In genomic region chr16:72840591-72841381, GRCh38 we compare ENCODE assay signal across 18 cellular contexts.
DNase-seq lines count a peak whose midpoint lies in the region; ATAC-seq and TF ChIP-seq lines count a peak whose summit lies in the region.
"Had no signal": no experiment of that assay in that cellular context is flagged by ENCODE, and none has a peak within 500 bp of the region (broad histone marks: within the 10 kb centered on the region; RNA-seq: fewer than 3 reads in every experiment).

No MANE protein-coding gene starts in this region.

- H3K36me3 Mint-ChIP-seq in memory B cell: no peaks in the 10 kb centered on the region

- no peaks in the 10 kb centered on the region for H3K27me3 ChIP-seq in IMR-90 (ENCODE audit: control insufficient read depth, insufficient read depth, low read length)
- H3K27me3 ChIP-seq in upper lobe of right lung: no peaks in the 10 kb centered on the region
- H3K27me3 ChIP-seq: BLaER1, pancreas, SJSA1 had no signal

- H2BK15ac ChIP-seq in IMR-90 (ENCODE audit: low read depth, low read length): no peak overlapping the region

- 67% methylated on average over 3 of the region's 11 CpGs; no CpG with 5 or more reads in 1 of the 2 experiments for WGBS in IMR-90 (ENCODE audit: extremely low coverage in 2 of 2, insufficient read length in 1 of 2), 2 experiments

- no peak for TF ChIP-seq POLR2A in IMR-90 (IDR thresholded peaks at IDR 0.05; ENCODE audit: low read depth, low read length)

- POLR2A ChIA-PET in IMR-90 (lab: Charles Lee; ENCODE audit: unreplicated experiment): no interaction called here

- peaks cover 10% of the 10 kb centered on the region; the same call in 1 of the 2 replicates for H3K9me1 ChIP-seq in IMR-90 (ENCODE audit: insufficient read depth, low read length)

- peaks cover 24 to 58% of the 10 kb centered on the region in 2 experiments; a peak in 3 of 4 replicates for H3K79me1 ChIP-seq in IMR-90 (ENCODE audit: low read depth in 1 of 2, low read length in 2 of 2)

- CTCF ChIA-PET in IMR-90 (lab: Yijun Ruan, JAX): interaction anchor here (0.7 kb wide), 1 partner anchor 8 kb away, joined by 9 read pairs; no protein-coding TSS in a partner anchor

- peak; percentile 36 for ATAC-seq in IMR-90 (ENCODE audit: low read depth)
- ATAC-seq in memory B cell (ENCODE audit: low read depth): peak; percentile 32
- ATAC-seq in upper lobe of right lung: peak; percentile 49
- no peak for ATAC-seq in left lobe of liver
- no peak for ATAC-seq in HG03196 (IDR thresholded peaks at IDR 0.05; ENCODE audit: unreplicated experiment)

- no peak overlapping the region for H2BK120ac ChIP-seq in IMR-90 (ENCODE audit: low read depth, low read length)

- H3K18ac ChIP-seq in IMR-90 (ENCODE audit: low read depth, low read length): no peak overlapping the region

- 0 out of 2 replicates have a peak overlapping the region, but pooled peaks have one; percentile 10 for H3K23ac ChIP-seq in IMR-90 (ENCODE audit: low read depth, low read length)

- H3K14ac ChIP-seq in IMR-90 (replicated peaks; ENCODE audit: low read depth, low read length): no peak overlapping the region

- TF ChIP-seq RAD21 in IMR-90 (IDR thresholded peaks at IDR 0.05; ENCODE audit: low read length): no peak

- dilution Hi-C loops in IMR-90 (cut with HindIII; ENCODE audit: low sequenced_read_pairs, unreplicated experiment): no loop called here

- H4K5ac ChIP-seq in IMR-90 (ENCODE audit: low read depth, low read length): no peak overlapping the region

- no peak overlapping the region for H2BK20ac ChIP-seq in IMR-90 (ENCODE audit: low read depth, low read length)

- peaks cover 16% of the 10 kb centered on the region for H3K4me1 Mint-ChIP-seq in memory B cell

- H4K8ac ChIP-seq in IMR-90 (ENCODE audit: low read depth in 2 of 2, low read length in 2 of 2): no peak overlapping the region

- no TSS peak for BruUV-seq in IMR-90 (replicated peaks; lab: Mats Ljungman, UMichigan)

- no peak overlapping the region for H3K4me3 Mint-ChIP-seq in memory B cell

- no peak overlapping the region for H3K9ac ChIP-seq in IMR-90 (ENCODE audit: low read depth, low read length)
- H3K9ac ChIP-seq: BLaER1 had no signal

- in situ Hi-C loops in IMR-90 (cut with MboI; ENCODE audit: low sequenced_read_pairs): loop anchor here (10.0 kb wide), 1 partner anchor 214 kb away; no protein-coding TSS in a partner anchor

- H3K27ac Mint-ChIP-seq in memory B cell: no peak overlapping the region

- H2AFZ ChIP-seq in IMR-90 (replicated peaks; ENCODE audit: low read length, poor library complexity): no peak overlapping the region

- H2AK9ac ChIP-seq in IMR-90 (replicated peaks; ENCODE audit: low read depth, low read length, poor library complexity): no peak overlapping the region

- no peaks in the 10 kb centered on the region for H3K9me3 Mint-ChIP-seq in memory B cell

- H3K4me1 ChIP-seq in IMR-90 (ENCODE audit: control insufficient read depth, insufficient read depth, low read length) (peaks cover 16% of the 10 kb centered on the region), upper lobe of right lung (peaks cover 17% of the 10 kb centered on the region)

- no peak overlapping the region for H2AK5ac ChIP-seq in IMR-90 (ENCODE audit: low read depth, low read length)

- H3K27me3 Mint-ChIP-seq in memory B cell: peaks cover 9% of the 10 kb centered on the region

- intact Hi-C loops in IMR-90 (cut with micrococcal nuclease): no loop called here
- intact Hi-C loops in upper lobe of right lung (cut with DNase I): no loop called here

- no peak for TF ChIP-seq CTCF in IMR-90 (conservative IDR thresholded peaks at IDR 0.05; ENCODE audit: low read depth, low read length)
- no peak for TF ChIP-seq CTCF in upper lobe of right lung (IDR thresholded peaks at IDR 0.05)

- H3K4me3 ChIP-seq in IMR-90 (ENCODE audit: insufficient read depth, low read depth, low read length) (no peak overlapping the region), upper lobe of right lung (no peak overlapping the region)
- H3K4me3 ChIP-seq: BLaER1, pancreas, SJSA1, thoracic aorta had no signal

- DNase-seq in IMR-90 (peak; percentile 40), amniotic epithelial cell (ENCODE audit: low read depth) (peak; percentile 12), memory B cell (ENCODE audit: low spot score in 2 of 2) (no peak), upper lobe of right lung (no peak), NCI-H1436 treated with DMSO at 0.1 percent for 48 hours (lab: John Stamatoyannopoulos, UW) (no peak), left lobe of liver (ENCODE audit: low spot score) (no peak)
- DNase-seq: activated CD4-positive, alpha-beta T cell treated with anti-CD3 and anti-CD28 coated beads for 1 hour; activated effector memory CD4-positive, alpha-beta T cell treated with Interleukin-2 at 50 U/mL for 16 hours; amygdala; NCI-H2081 treated with DMSO at 0.1 percent for 48 hours; NCI-H524; pancreas; stimulated activated CD4-positive, alpha-beta T cell treated with anti-CD3 and anti-CD28 coated beads, Interleukin-4, amount 100 ng/mL, for 1 hour; stimulated activated CD8-positive, alpha-beta memory T cell treated with anti-CD3 and anti-CD28 coated beads, Interleukin-4, amount 100 ng/mL, for 48 hours had no signal

- peaks cover 33% of the 10 kb centered on the region for H4K20me1 ChIP-seq in IMR-90 (ENCODE audit: insufficient read depth, low read length)
- H4K20me1 ChIP-seq: BLaER1 had no signal

- H4K91ac ChIP-seq in IMR-90 (ENCODE audit: insufficient read depth, low read depth, low read length): no peak overlapping the region

- no peaks in the 10 kb centered on the region for H3K36me3 ChIP-seq in IMR-90 (ENCODE audit: control insufficient read depth, insufficient read depth, low read length)
- H3K36me3 ChIP-seq in upper lobe of right lung: no peaks in the 10 kb centered on the region
- H3K36me3 ChIP-seq: BLaER1, pancreas, SJSA1, thoracic aorta had no signal

- no peak overlapping the region for H2BK5ac ChIP-seq in IMR-90 (ENCODE audit: low read depth, low read length, poor library complexity, severe bottlenecking)

- H3K9me3 ChIP-seq in IMR-90 (ENCODE audit: control insufficient read depth, insufficient read depth, low read length) (no peaks in the 10 kb centered on the region), upper lobe of right lung (no peaks in the 10 kb centered on the region)
- H3K9me3 ChIP-seq: BLaER1, pancreas, SJSA1, thoracic aorta had no signal

- no peak overlapping the region for H3K56ac ChIP-seq in IMR-90 (ENCODE audit: extremely low read depth, insufficient read depth, low read length)

- H3K4me2 ChIP-seq in IMR-90 (ENCODE audit: low read depth, low read length): peak overlapping the region; percentile 43; the same call in 1 of the 2 replicates
- H3K4me2 ChIP-seq: BLaER1 had no signal

- no peak overlapping the region for H3K27ac ChIP-seq in IMR-90 (ENCODE audit: insufficient read depth, low read length)
- H3K27ac ChIP-seq in upper lobe of right lung: no peak overlapping the region
- H3K27ac ChIP-seq: BLaER1, pancreas, SJSA1 had no signal

- H3K4ac ChIP-seq in IMR-90 (ENCODE audit: low read depth, low read length): no peak overlapping the region

TF ChIP-seq in IMR-90, 13 proteins besides CTCF, POLR2A, EP300 and RAD21:
- TF ChIP-seq SMC3 (IDR thresholded peaks at IDR 0.05; ENCODE audit: low read depth, low read length) (no peak), RCOR1 (IDR thresholded peaks at IDR 0.05; ENCODE audit: insufficient replicate concordance, low read length) (no peak), BHLHE40 (IDR thresholded peaks at IDR 0.05; ENCODE audit: low read depth, low read length) (no peak), MXI1 (IDR thresholded peaks at IDR 0.05; ENCODE audit: borderline replicate concordance, low read depth, low read length) (no peak), ELK1 (IDR thresholded peaks at IDR 0.05; ENCODE audit: borderline replicate concordance, low read depth, low read length) (no peak), CEBPB (IDR thresholded peaks at IDR 0.05; ENCODE audit: low read depth, low read length) (no peak), USF2 (IDR thresholded peaks at IDR 0.05; ENCODE audit: low read depth, low read length) (no peak), RFX5 (IDR thresholded peaks at IDR 0.05; ENCODE audit: low read depth, low read length) (no peak), MAFK (IDR thresholded peaks at IDR 0.05; ENCODE audit: low read depth, low read length) (no peak), FOS (IDR thresholded peaks at IDR 0.05; ENCODE audit: low read depth, low read length) (no peak), NFE2L2 (IDR thresholded peaks at IDR 0.05; ENCODE audit: low read depth, low read length) (no peak), MAZ (IDR thresholded peaks at IDR 0.05; ENCODE audit: borderline replicate concordance, low read depth, low read length) (no peak), CHD1 (IDR thresholded peaks at IDR 0.05; ENCODE audit: low read depth, low read length) (no peak)

Comparison
In these comparisons a context has a peak if more than half of its experiments do, and no peak if none do; other contexts are left out.
1. ATAC-seq: peak in IMR-90 (single experiment), memory B cell (single experiment) and upper lobe of right lung (single experiment); none in left lobe of liver (single experiment) and HG03196 (single experiment).
2. DNase-seq: peak in IMR-90 (single experiment) and amniotic epithelial cell (single experiment); none in memory B cell (0 of 2), upper lobe of right lung (single experiment), NCI-H1436 treated with DMSO at 0.1 percent for 48 hours (single experiment) and left lobe of liver (single experiment).